Comparison of ENCODE assay signal across 8 cellular contexts in genomic region chr6:145733770-145734169, GRCh38. TPM values are rescaled to one million over a fixed set of nuclear protein-coding genes. Genes with fewer than 3 reads are reported as not detected.
DNase-seq lines count a peak whose midpoint lies in the region; ATAC-seq and TF ChIP-seq lines count a peak whose summit lies in the region.

No MANE protein-coding gene starts in this region.

- no peaks in the 10 kb centered on the region for H3K9me3 ChIP-seq in CD8-positive, alpha-beta T cell (ENCODE audit: low read length)

- peaks cover 19% of the 10 kb centered on the region for H3K4me1 ChIP-seq in CD8-positive, alpha-beta T cell (ENCODE audit: insufficient read depth, low read length)

- H3K27me3 ChIP-seq in CD8-positive, alpha-beta T cell (ENCODE audit: insufficient read depth, low read length): no peaks in the 10 kb centered on the region

- H3K4me3 ChIP-seq in CD8-positive, alpha-beta T cell (ENCODE audit: low read depth, low read length): no peak overlapping the region

- intact Hi-C loops in CD8-positive, alpha-beta T cell (cut with DNase I, micrococcal nuclease): loop anchor here (2.0 to 10.0 kb wide), 4 partner anchors 81 to 1889 kb away; partner anchors contain the start of genes STXBP5 (in 2 of the 2), FBXO30 (in 1 of the 2) and LTV1 (in 1 of the 2)

- no peak for DNase-seq in CD8-positive, alpha-beta T cell
- peak; percentile 47 for DNase-seq in KBM-7
- no peak for DNase-seq in WTC11 (ENCODE audit: low spot score)
- DNase-seq in mesothelial cell of epicardium (ENCODE audit: low spot score in 2 of 2, unreplicated experiment in 2 of 2): no peak
- no peak for DNase-seq in Ammon's horn (ENCODE audit: low spot score)
- DNase-seq in amygdala (lab: John Stamatoyannopoulos, UW): no peak

- TF ChIP-seq CTCF in CD8-positive, alpha-beta T cell (IDR thresholded peaks at IDR 0.05): no peak
- TF ChIP-seq CTCF in WTC11 (IDR thresholded peaks at IDR 0.05) (no peak), mesothelial cell of epicardium (IDR thresholded peaks at IDR 0.05; ENCODE audit: unreplicated experiment) (no peak)

- H3K9me3 Mint-ChIP-seq in CD8-positive, alpha-beta T cell: peaks cover 8% of the 10 kb centered on the region
- H3K9me3 Mint-ChIP-seq in WTC11 (peaks cover 12% of the 10 kb centered on the region), mesothelial cell of epicardium (peaks cover 11% of the 10 kb centered on the region)

- CTCF ChIA-PET in CD8-positive, alpha-beta T cell (lab: Charles Lee): no interaction called here
- CTCF ChIA-PET in WTC11 (lab: Charles Lee): no interaction called here

- no peak for ATAC-seq in CD8-positive, alpha-beta T cell
- no peak for ATAC-seq in WTC11
- ATAC-seq in HG03139 (IDR thresholded peaks at IDR 0.05; ENCODE audit: unreplicated experiment): no peak
- ATAC-seq in HG02970 (IDR thresholded peaks at IDR 0.05; ENCODE audit: low FRiP score, unreplicated experiment): no peak

- peaks cover 18% of the 10 kb centered on the region for H3K36me3 Mint-ChIP-seq in CD8-positive, alpha-beta T cell
- peaks cover 15% of the 10 kb centered on the region for H3K36me3 Mint-ChIP-seq in WTC11
- peaks cover 10% of the 10 kb centered on the region for H3K36me3 Mint-ChIP-seq in mesothelial cell of epicardium

- peaks cover 34% of the 10 kb centered on the region for H3K4me1 Mint-ChIP-seq in CD8-positive, alpha-beta T cell (ENCODE audit: low read depth)
- H3K4me1 Mint-ChIP-seq in WTC11 (peaks cover 18% of the 10 kb centered on the region), mesothelial cell of epicardium (peaks cover 45% of the 10 kb centered on the region)

- POLR2A ChIA-PET in CD8-positive, alpha-beta T cell (lab: Charles Lee): interaction anchor here (0.7 to 1.7 kb wide), 3 partner anchors 13 to 433 kb away, joined by 3 to 6 read pairs (median 3); partner anchors contain the start of gene FBXO30
- POLR2A ChIA-PET in WTC11 (lab: Charles Lee): interaction anchor here (4.3 kb wide), 1 partner anchor 81 kb away, joined by 44 read pairs; the partner anchor contains the start of gene FBXO30

- no peaks in the 10 kb centered on the region for H3K27me3 Mint-ChIP-seq in CD8-positive, alpha-beta T cell (ENCODE audit: low read depth)
- no peaks in the 10 kb centered on the region; the same call in 1 of the 2 replicates for H3K27me3 Mint-ChIP-seq in WTC11 (ENCODE audit: low read depth)
- no peaks in the 10 kb centered on the region for H3K27me3 Mint-ChIP-seq in mesothelial cell of epicardium (ENCODE audit: low read depth)

- no peak overlapping the region for H3K27ac Mint-ChIP-seq in CD8-positive, alpha-beta T cell
- H3K27ac Mint-ChIP-seq in WTC11: peak overlapping the region; percentile 41; the same call in 1 of the 2 replicates
- peak overlapping the region; percentile 83 for H3K27ac Mint-ChIP-seq in mesothelial cell of epicardium

- in situ Hi-C loops in KBM-7 (cut with MboI; ENCODE audit: low pct_unique_long_range_greater_than_20kb, low sequenced_read_pairs): no loop called here

- no peaks in the 10 kb centered on the region for H3K36me3 ChIP-seq in CD8-positive, alpha-beta T cell (ENCODE audit: insufficient read depth, low read length)

- H3K27ac ChIP-seq in CD8-positive, alpha-beta T cell (ENCODE audit: low read depth, low read length): no peak overlapping the region

- peak overlapping the region; percentile 96 for H3K4me3 Mint-ChIP-seq in CD8-positive, alpha-beta T cell
- H3K4me3 Mint-ChIP-seq in WTC11 (peak overlapping the region; percentile 86), mesothelial cell of epicardium (peak overlapping the region; percentile 51)

TF ChIP-seq in WTC11, 78 proteins besides CTCF, POLR2A, EP300 and RAD21 (continues in another document):
- no peak for TF ChIP-seq ZNF532 (CRISPR knock-in tag; IDR thresholded peaks at IDR 0.05; ENCODE audit: borderline replicate concordance)
- no peak for TF ChIP-seq TP53 (CRISPR knock-in tag; IDR thresholded peaks at IDR 0.05)
- no peak for TF ChIP-seq CREB1 (CRISPR knock-in tag; IDR thresholded peaks at IDR 0.05)
- TF ChIP-seq ATF3 (CRISPR knock-in tag; conservative IDR thresholded peaks at IDR 0.05): no peak
- TF ChIP-seq ZMAT4 (CRISPR knock-in tag; IDR thresholded peaks at IDR 0.05): no peak
- no peak for TF ChIP-seq ZNF425 (CRISPR knock-in tag; conservative IDR thresholded peaks at IDR 0.05)
- TF ChIP-seq ZNF512 (CRISPR knock-in tag; IDR thresholded peaks at IDR 0.05; ENCODE audit: borderline replicate concordance): no peak
- no peak for TF ChIP-seq SMAD4 (CRISPR knock-in tag; IDR thresholded peaks at IDR 0.05)
- no peak for TF ChIP-seq MXD4 (CRISPR knock-in tag; IDR thresholded peaks at IDR 0.05; ENCODE audit: borderline replicate concordance)

RNA-seq across cellular contexts. Expression of gene EPM2A, which starts 1.6 kb away (rescaled TPM):
- total RNA-seq in CD8-positive, alpha-beta T cell: 10 to 100 TPM in 1 of 2 experiments, 1 to 10 TPM in 1; 7.5 to 10.3 TPM
- 4.8 to 5.3 TPM (median 5.1 TPM) in 3 replicates for total RNA-seq in WTC11 (2021)
- 7.8 to 9.8 TPM (median 9.5 TPM) in 3 replicates for total RNA-seq in mesothelial cell of epicardium
